ENCODE assay signal across 1 cellular context in the genomic region with DNA sequence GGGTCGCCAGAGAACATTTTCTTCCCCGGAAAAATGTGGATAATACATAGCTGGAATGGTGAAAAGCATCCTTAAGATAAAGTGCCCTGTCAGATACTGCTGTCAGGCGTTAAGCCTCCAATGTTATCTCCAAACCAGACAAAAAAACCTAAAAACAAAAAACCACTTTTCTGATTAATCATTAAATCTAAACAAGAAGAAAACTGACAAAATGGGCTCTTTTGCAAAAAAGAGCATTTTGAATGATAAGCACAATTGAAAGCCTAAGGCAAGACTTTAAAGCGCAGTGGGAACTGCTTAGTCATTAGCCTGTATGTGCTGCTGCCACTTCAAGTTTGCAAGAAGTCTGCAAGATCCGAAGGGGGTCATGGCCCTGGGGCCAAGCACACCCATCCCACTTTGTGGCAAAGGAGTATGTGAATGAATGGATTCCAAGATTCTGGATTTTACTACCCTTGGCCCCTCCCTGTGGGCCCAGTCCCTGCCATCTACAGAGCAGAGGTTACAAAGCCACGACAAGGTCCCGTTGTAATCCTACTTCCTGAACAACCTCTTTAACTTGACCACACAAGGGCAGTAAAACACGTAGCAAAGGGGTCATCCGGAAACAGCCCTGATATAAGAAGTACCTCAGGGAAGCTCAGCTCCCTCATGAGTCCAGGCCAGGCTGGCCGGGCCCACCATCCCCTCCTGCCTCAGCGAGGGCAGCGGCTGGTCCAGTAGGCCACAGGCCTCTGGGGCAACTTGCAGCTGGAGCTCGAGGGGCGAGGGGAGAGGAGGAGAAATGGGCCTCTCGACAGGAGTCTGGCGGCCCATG.
TF ChIP-seq lines count a peak whose summit lies in the region.

No MANE protein-coding gene starts in this region.

TF ChIP-seq in K562, 482 proteins besides CTCF, POLR2A, EP300 and RAD21 (continued from another document and continues in another):
- TF ChIP-seq ZFP91 (CRISPR knock-in tag; IDR thresholded peaks at IDR 0.05) (no peak), ZNF408 (CRISPR knock-in tag; IDR thresholded peaks at IDR 0.05; ENCODE audit: low read depth) (no peak), SP2 (IDR thresholded peaks at IDR 0.05; ENCODE audit: extremely low read depth, low read depth, low read length, poor library complexity, severe bottlenecking) (no peak), ZNF699 (CRISPR knock-in tag; IDR thresholded peaks at IDR 0.05; ENCODE audit: insufficient replicate concordance) (no peak), ZNF316 (IDR thresholded peaks at IDR 0.05) (peak; percentile 98), TGIF2 (CRISPR knock-in tag; IDR thresholded peaks at IDR 0.05) (no peak), TAF7 (tag; IDR thresholded peaks at IDR 0.05) (peak; percentile 43; the same call in 1 of the 2 replicates), HNRNPK (IDR thresholded peaks at IDR 0.05; ENCODE audit: low read depth, low read length, poor library complexity, severe bottlenecking) (no peak), NCOA1 (IDR thresholded peaks at IDR 0.05; ENCODE audit: low read depth) (no peak), PHF8 (IDR thresholded peaks at IDR 0.05; ENCODE audit: borderline replicate concordance, low read length) (peak; percentile 49; the same call in 1 of the 2 replicates), HMG20A (CRISPR knock-in tag; conservative IDR thresholded peaks at IDR 0.05) (no peak), ELF4 (CRISPR knock-in tag; IDR thresholded peaks at IDR 0.05) (0 out of 2 replicates have a peak, but pooled peaks have one; percentile 59), ELF2 (CRISPR knock-in tag; IDR thresholded peaks at IDR 0.05) (peak; percentile 47; the same call in 1 of the 2 replicates), L3MBTL2 (IDR thresholded peaks at IDR 0.05) (peak; percentile 77; the same call in 1 of the 2 replicates), RCOR1 (IDR thresholded peaks at IDR 0.05; ENCODE audit: borderline replicate concordance in 1 of 2, low read depth in 2 of 2, low read length in 2 of 2) (peak in 1 of 2 experiments; percentile 22; a peak in 2 of 4 replicates), BRD4 (IDR thresholded peaks at IDR 0.05) (no peak; the same call in 1 of the 2 replicates), GTF2F1 (IDR thresholded peaks at IDR 0.05; ENCODE audit: low read depth, low read length) (no peak), ETV6 (IDR thresholded peaks at IDR 0.05; ENCODE audit: borderline replicate concordance in 1 of 2, low read depth in 2 of 2, low read length in 1 of 2) (peak in 1 of 2 experiments; percentile 32; a peak in 1 of 4 replicates), ETV6 (CRISPR knock-in tag; IDR thresholded peaks at IDR 0.05; ENCODE audit: borderline replicate concordance) (no peak), KDM2B (CRISPR knock-in tag; IDR thresholded peaks at IDR 0.05) (0 out of 2 replicates have a peak, but pooled peaks have one; percentile 61), SMAD1 (IDR thresholded peaks at IDR 0.05; ENCODE audit: low read depth, low read length, partially characterized antibody) (no peak), HDAC2 (IDR thresholded peaks at IDR 0.05) (no peak), NR4A1 (CRISPR knock-in tag; IDR thresholded peaks at IDR 0.05) (no peak; the same call in 1 of the 2 replicates), NR4A1 (tag; IDR thresholded peaks at IDR 0.05) (peak; percentile 89), ZNF778 (CRISPR knock-in tag; IDR thresholded peaks at IDR 0.05) (no peak), RAD51 (IDR thresholded peaks at IDR 0.05; ENCODE audit: borderline replicate concordance, low read depth) (no peak), ZFP1 (CRISPR knock-in tag; IDR thresholded peaks at IDR 0.05) (peak; percentile 49; the same call in 1 of the 2 replicates), EWSR1 (IDR thresholded peaks at IDR 0.05; ENCODE audit: borderline replicate concordance, low read depth, partially characterized antibody) (no peak), SPI1 (IDR thresholded peaks at IDR 0.05; ENCODE audit: borderline replicate concordance, low read depth, low read length) (no peak), RUNX1 (IDR thresholded peaks at IDR 0.05; ENCODE audit: low read depth) (no peak), ZSCAN32 (CRISPR knock-in tag; IDR thresholded peaks at IDR 0.05) (peak; percentile 30; the same call in 1 of the 2 replicates), DACH1 (IDR thresholded peaks at IDR 0.05; ENCODE audit: partially characterized antibody) (no peak), POLR2H (tag; IDR thresholded peaks at IDR 0.05; ENCODE audit: low read depth) (no peak), CBFB (CRISPR knock-in tag; IDR thresholded peaks at IDR 0.05) (no peak), MXI1 (IDR thresholded peaks at IDR 0.05; ENCODE audit: low read depth, low read length) (no peak), PHTF2 (CRISPR knock-in tag; IDR thresholded peaks at IDR 0.05) (no peak), HDAC1 (IDR thresholded peaks at IDR 0.05) (peak in 1 of 2 experiments; percentile 27; a peak in 1 of 4 replicates), HDAC6 (IDR thresholded peaks at IDR 0.05; ENCODE audit: low read depth, low read length) (no peak), ZNF764 (CRISPR knock-in tag; IDR thresholded peaks at IDR 0.05; ENCODE audit: low read depth) (no peak; the same call in 1 of the 2 replicates), KLF6 (CRISPR knock-in tag; IDR thresholded peaks at IDR 0.05; ENCODE audit: borderline replicate concordance) (peak; percentile 45; the same call in 1 of the 2 replicates), DNMT1 (IDR thresholded peaks at IDR 0.05) (no peak), IFI16 (CRISPR knock-in tag; IDR thresholded peaks at IDR 0.05) (no peak), NFATC3 (IDR thresholded peaks at IDR 0.05) (no peak), MEF2A (IDR thresholded peaks at IDR 0.05; ENCODE audit: control insufficient read depth, low read depth, low read length) (no peak), PHB (CRISPR knock-in tag; IDR thresholded peaks at IDR 0.05) (no peak)
- TF ChIP-seq, protein P1, sequence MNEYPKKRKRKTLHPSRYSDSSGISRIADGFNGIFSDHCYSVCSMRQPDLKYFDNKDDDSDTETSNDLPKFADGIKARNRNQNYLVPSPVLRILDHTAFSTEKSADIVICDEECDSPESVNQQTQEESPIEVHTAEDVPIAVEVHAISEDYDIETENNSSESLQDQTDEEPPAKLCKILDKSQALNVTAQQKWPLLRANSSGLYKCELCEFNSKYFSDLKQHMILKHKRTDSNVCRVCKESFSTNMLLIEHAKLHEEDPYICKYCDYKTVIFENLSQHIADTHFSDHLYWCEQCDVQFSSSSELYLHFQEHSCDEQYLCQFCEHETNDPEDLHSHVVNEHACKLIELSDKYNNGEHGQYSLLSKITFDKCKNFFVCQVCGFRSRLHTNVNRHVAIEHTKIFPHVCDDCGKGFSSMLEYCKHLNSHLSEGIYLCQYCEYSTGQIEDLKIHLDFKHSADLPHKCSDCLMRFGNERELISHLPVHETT (CRISPR knock-in tag; conservative IDR thresholded peaks at IDR 0.05 in 1 of 2, IDR thresholded peaks at IDR 0.05 in 1 of 2) = peak in 1 of 2 experiments; percentile 57; a peak in 1 of 4 replicates
- TF ChIP-seq, protein P2, sequence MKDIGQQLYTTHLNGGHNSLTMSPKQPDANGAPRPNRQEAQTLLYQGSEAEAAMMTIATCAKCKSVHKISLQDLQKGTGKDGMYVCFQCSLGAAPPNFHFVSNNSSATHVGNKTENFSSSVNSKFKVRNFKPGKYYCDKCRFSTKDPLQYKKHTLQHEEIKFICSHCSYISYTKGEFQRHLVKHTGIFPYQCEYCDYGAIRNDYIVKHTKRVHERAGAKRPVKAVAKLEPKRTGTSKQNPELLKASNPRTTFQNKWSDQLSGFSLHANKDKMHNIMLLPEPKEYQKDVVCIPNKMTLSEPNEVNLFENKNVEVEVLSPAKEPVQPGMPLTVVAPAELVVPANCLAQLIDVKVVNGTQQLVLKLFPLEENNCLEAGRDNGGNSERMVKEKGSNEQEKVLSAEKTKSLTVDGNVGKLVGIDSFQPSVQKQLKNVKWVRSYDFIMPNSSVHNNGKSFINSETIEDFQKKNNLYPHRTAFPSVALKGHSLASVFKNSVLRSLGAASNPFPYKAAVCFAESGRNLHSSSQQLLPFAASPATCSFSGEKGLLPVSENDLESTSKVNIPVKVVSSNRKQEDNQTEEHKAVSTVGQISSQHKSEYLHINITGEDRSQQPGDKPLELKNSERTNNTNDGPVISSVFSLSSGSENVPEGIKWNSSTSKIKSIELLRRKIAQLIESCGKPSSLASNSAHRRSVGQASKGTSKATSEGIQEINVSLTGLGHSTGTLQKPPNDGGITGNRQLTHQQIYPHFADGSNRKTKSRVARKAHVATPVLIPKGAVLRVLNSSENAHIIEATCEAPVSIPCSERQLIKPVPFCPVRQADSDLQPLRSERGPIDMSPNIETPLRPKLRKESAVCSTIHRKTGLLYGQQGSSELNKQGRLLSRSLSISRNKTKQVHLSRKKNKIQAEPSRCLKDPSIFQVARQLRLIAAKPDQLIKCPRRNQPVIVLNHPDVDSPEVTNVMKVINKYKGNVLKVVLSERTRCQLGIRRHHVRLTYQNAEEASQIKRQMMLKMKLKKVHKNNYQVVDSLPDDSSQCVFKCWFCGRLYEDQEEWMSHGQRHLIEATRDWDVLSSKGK (CRISPR knock-in tag; IDR thresholded peaks at IDR 0.05) = no peak
- TF ChIP-seq, protein P3, sequence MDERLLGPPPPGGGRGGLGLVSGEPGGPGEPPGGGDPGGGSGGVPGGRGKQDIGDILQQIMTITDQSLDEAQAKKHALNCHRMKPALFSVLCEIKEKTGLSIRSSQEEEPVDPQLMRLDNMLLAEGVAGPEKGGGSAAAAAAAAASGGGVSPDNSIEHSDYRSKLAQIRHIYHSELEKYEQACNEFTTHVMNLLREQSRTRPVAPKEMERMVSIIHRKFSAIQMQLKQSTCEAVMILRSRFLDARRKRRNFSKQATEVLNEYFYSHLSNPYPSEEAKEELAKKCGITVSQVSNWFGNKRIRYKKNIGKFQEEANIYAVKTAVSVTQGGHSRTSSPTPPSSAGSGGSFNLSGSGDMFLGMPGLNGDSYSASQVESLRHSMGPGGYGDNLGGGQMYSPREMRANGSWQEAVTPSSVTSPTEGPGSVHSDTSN (CRISPR knock-in tag; IDR thresholded peaks at IDR 0.05; ENCODE audit: low read depth) = no peak
- TF ChIP-seq, protein P3 (tag; conservative IDR thresholded peaks at IDR 0.05; ENCODE audit: low read depth) = peak; percentile 62; the same call in 1 of the 2 replicates
- TF ChIP-seq, protein P4, sequence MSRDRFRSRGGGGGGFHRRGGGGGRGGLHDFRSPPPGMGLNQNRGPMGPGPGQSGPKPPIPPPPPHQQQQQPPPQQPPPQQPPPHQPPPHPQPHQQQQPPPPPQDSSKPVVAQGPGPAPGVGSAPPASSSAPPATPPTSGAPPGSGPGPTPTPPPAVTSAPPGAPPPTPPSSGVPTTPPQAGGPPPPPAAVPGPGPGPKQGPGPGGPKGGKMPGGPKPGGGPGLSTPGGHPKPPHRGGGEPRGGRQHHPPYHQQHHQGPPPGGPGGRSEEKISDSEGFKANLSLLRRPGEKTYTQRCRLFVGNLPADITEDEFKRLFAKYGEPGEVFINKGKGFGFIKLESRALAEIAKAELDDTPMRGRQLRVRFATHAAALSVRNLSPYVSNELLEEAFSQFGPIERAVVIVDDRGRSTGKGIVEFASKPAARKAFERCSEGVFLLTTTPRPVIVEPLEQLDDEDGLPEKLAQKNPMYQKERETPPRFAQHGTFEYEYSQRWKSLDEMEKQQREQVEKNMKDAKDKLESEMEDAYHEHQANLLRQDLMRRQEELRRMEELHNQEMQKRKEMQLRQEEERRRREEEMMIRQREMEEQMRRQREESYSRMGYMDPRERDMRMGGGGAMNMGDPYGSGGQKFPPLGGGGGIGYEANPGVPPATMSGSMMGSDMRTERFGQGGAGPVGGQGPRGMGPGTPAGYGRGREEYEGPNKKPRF (IDR thresholded peaks at IDR 0.05; ENCODE audit: low read depth, low read length) = no peak
- TF ChIP-seq, protein P5, sequence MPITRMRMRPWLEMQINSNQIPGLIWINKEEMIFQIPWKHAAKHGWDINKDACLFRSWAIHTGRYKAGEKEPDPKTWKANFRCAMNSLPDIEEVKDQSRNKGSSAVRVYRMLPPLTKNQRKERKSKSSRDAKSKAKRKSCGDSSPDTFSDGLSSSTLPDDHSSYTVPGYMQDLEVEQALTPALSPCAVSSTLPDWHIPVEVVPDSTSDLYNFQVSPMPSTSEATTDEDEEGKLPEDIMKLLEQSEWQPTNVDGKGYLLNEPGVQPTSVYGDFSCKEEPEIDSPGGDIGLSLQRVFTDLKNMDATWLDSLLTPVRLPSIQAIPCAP (CRISPR knock-in tag; IDR thresholded peaks at IDR 0.05; ENCODE audit: borderline replicate concordance) = no peak; the same call in 1 of the 2 replicates
- TF ChIP-seq, protein P6, sequence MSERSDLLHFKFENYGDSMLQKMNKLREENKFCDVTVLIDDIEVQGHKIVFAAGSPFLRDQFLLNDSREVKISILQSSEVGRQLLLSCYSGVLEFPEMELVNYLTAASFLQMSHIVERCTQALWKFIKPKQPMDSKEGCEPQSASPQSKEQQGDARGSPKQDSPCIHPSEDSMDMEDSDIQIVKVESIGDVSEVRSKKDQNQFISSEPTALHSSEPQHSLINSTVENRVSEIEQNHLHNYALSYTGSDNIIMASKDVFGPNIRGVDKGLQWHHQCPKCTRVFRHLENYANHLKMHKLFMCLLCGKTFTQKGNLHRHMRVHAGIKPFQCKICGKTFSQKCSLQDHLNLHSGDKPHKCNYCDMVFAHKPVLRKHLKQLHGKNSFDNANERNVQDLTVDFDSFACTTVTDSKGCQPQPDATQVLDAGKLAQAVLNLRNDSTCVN (CRISPR knock-in tag; IDR thresholded peaks at IDR 0.05) = no peak
